Comparison of ENCODE assay signal across 13 cellular contexts in genomic region chr1:19028110-19028509, GRCh38.
DNase-seq lines count a peak whose midpoint lies in the region; TF ChIP-seq lines count a peak whose summit lies in the region.
"Had no signal": no experiment of that assay in that cellular context is flagged by ENCODE, and none has a peak within 500 bp of the region (broad histone marks: within the 10 kb centered on the region; RNA-seq: fewer than 3 reads in every experiment).

No MANE protein-coding gene starts in this region.

- peaks cover 9% of the 10 kb centered on the region for H3K9me3 ChIP-seq in left ventricle myocardium inferior (replicated peaks)
- H3K9me3 ChIP-seq: pancreas had no signal

- no peaks in the 10 kb centered on the region for H3K36me3 ChIP-seq in left ventricle myocardium inferior
- H3K36me3 ChIP-seq: heart left ventricle, pancreas had no signal

- H3K4me3 ChIP-seq in left ventricle myocardium inferior = no peak overlapping the region
- H3K4me3 ChIP-seq: heart left ventricle, lung, pancreas had no signal

- TF ChIP-seq CTCF in left ventricle myocardium inferior (IDR thresholded peaks at IDR 0.05; ENCODE audit: borderline replicate concordance) = no peak

- H3K27me3 ChIP-seq in left ventricle myocardium inferior (ENCODE audit: low read depth) = peaks cover 46% of the 10 kb centered on the region
- H3K27me3 ChIP-seq: pancreas had no signal

- DNase-seq in D341Med (ENCODE audit: low spot score) = peak; percentile 28
- peak; percentile 68 for DNase-seq in NCI-H1105 treated with DMSO at 0.1 percent for 48 hours (lab: John Stamatoyannopoulos, UW)
- DNase-seq in RPMI8226 = peak; percentile 43
- DNase-seq in kidney tubule cell (ENCODE audit: low spot score) = peak; percentile 25
- no peak for DNase-seq in GM19240 (ENCODE audit: insufficient read length, low spot score)
- DNase-seq in T1000 (lab: John Stamatoyannopoulos, UW) = no peak
- DNase-seq in left ventricle myocardium inferior = no peak
- DNase-seq in OCI-M2 (lab: John Stamatoyannopoulos, UW; ENCODE audit: unreplicated experiment) = no peak
- DNase-seq: activated CD8-positive, alpha-beta memory T cell treated with anti-CD3 and anti-CD28 coated beads, Interleukin-2, amount 50 U/mL, for 4 hours; heart left ventricle; NCI-H1930 had no signal

- no peaks in the 10 kb centered on the region for H3K4me1 ChIP-seq in left ventricle myocardium inferior
- H3K4me1 ChIP-seq: pancreas had no signal

- intact Hi-C loops in left ventricle myocardium inferior (cut with micrococcal nuclease) = no loop called here

- H3K27ac ChIP-seq in left ventricle myocardium inferior (replicated peaks) = no peak overlapping the region
- H3K27ac ChIP-seq: heart left ventricle, pancreas had no signal

Comparison
In these comparisons a context has a peak if more than half of its experiments do, and no peak if none do; other contexts are left out.
1. DNase-seq: peak in D341Med (single experiment), NCI-H1105 treated with DMSO at 0.1 percent for 48 hours (single experiment), RPMI8226 (single experiment) and kidney tubule cell (single experiment); none in GM19240 (single experiment), T1000 (single experiment), left ventricle myocardium inferior (single experiment) and OCI-M2 (single experiment).